In genomic region chrX:148552775-148553174, GRCh38 we compare ENCODE assay signal across 14 cellular contexts. TPM values are rescaled to one million over a fixed set of nuclear protein-coding genes. Genes with fewer than 3 reads are reported as not detected.
DNase-seq lines count a peak whose midpoint lies in the region; ATAC-seq and TF ChIP-seq lines count a peak whose summit lies in the region.
"Had no signal": no experiment of that assay in that cellular context is flagged by ENCODE, and none has a peak within 500 bp of the region (broad histone marks: within the 10 kb centered on the region; RNA-seq: fewer than 3 reads in every experiment).

No MANE protein-coding gene starts in this region.

- intact Hi-C loops in heart left ventricle (cut with DNase I), result no loop called here

- H3K36me3 ChIP-seq in cardiac muscle cell (no peaks in the 10 kb centered on the region), heart left ventricle (no peaks in the 10 kb centered on the region), Loucy (ENCODE audit: insufficient read depth, low read length) (no peaks in the 10 kb centered on the region)
- H3K36me3 ChIP-seq: esophagus squamous epithelium had no signal

- H3K27me3 ChIP-seq in cardiac muscle cell, result no peaks in the 10 kb centered on the region
- no peaks in the 10 kb centered on the region for H3K27me3 ChIP-seq in heart left ventricle
- H3K27me3 ChIP-seq in Loucy (ENCODE audit: insufficient read depth, low read length, poor library complexity, severe bottlenecking), result no peaks in the 10 kb centered on the region
- H3K27me3 ChIP-seq: esophagus squamous epithelium had no signal

- H3K4me3 ChIP-seq in cardiac muscle cell (no peak overlapping the region), heart left ventricle (no peak overlapping the region), Loucy (ENCODE audit: low read length, poor library complexity, severe bottlenecking) (no peak overlapping the region), epithelial cell of esophagus (ENCODE audit: low read length) (no peak overlapping the region)
- H3K4me3 ChIP-seq: esophagus squamous epithelium had no signal

- H3K9me3 ChIP-seq in cardiac muscle cell (ENCODE audit: low read depth) (no peaks in the 10 kb centered on the region), heart left ventricle (no peaks in the 10 kb centered on the region), Loucy (ENCODE audit: insufficient read depth, low read depth, low read length) (no peaks in the 10 kb centered on the region)
- H3K9me3 ChIP-seq: esophagus squamous epithelium had no signal

- peaks cover 92% of the 10 kb centered on the region for H3K79me2 ChIP-seq in Loucy (ENCODE audit: insufficient read depth, low read length)

- WGBS in heart left ventricle, 4 donors, result 51 to 88% (median 73%) methylated on average over 2 of the region's 2 CpGs

- H3K9ac ChIP-seq in Loucy (ENCODE audit: low read depth, low read length, poor library complexity, severe bottlenecking), result no peak overlapping the region

- no peaks in the 10 kb centered on the region for H3F3A ChIP-seq in Loucy (ENCODE audit: low read depth)

- no peaks in the 10 kb centered on the region for H3K9me2 ChIP-seq in Loucy (replicated peaks; ENCODE audit: low read depth, low read length)

- no peak for TF ChIP-seq POLR2A in heart left ventricle (IDR thresholded peaks at IDR 0.05)

- DNase-seq in cardiac muscle cell (ENCODE audit: low read depth in 1 of 2, low spot score in 1 of 2) (no peak), heart left ventricle (no peak), epithelial cell of esophagus (ENCODE audit: low read depth) (peak; percentile 1), omental fat pad (ENCODE audit: low spot score) (no peak), NCI-H1436 (lab: John Stamatoyannopoulos, UW) (no peak), AML-193 (lab: John Stamatoyannopoulos, UW) (no peak)
- DNase-seq: activated CD8-positive, alpha-beta memory T cell treated with anti-CD3 and anti-CD28 coated beads for 24 hours; activated naive CD4-positive, alpha-beta T cell treated with Interleukin-2 at 50 U/mL for 16 hours; EL; esophagus squamous epithelium; NCI-H446; stimulated activated naive B cell treated with anti-CD40 and anti-IgM and Interleukin-4, amounts not matched to agents 10 μg/mL and 1 μg/mL and 100 μg/mL, for 72 hours had no signal

- H2AFZ ChIP-seq in Loucy (ENCODE audit: low read length), result no peak overlapping the region

- H3K4me1 ChIP-seq in cardiac muscle cell (ENCODE audit: low read depth) (peaks cover 6% of the 10 kb centered on the region), heart left ventricle (no peaks in the 10 kb centered on the region), Loucy (ENCODE audit: insufficient read depth, low read length, poor library complexity, severe bottlenecking) (peaks cover 24% of the 10 kb centered on the region)
- H3K4me1 ChIP-seq: esophagus squamous epithelium had no signal

- H3K4me2 ChIP-seq in Loucy (ENCODE audit: low read depth, low read length, poor library complexity, severe bottlenecking), result no peak overlapping the region

- ATAC-seq in heart left ventricle (no peak), omental fat pad (ENCODE audit: low FRiP score) (no peak), GM18861 (IDR thresholded peaks at IDR 0.05; ENCODE audit: unreplicated experiment) (no peak)
- ATAC-seq: stimulated activated naive B cell treated with anti-CD40 and anti-IgM and Interleukin-4, amounts not matched to agents 10 μg/mL and 1 μg/mL and 100 μg/mL, for 72 hours had no signal

- peaks cover 44% of the 10 kb centered on the region for H4K20me1 ChIP-seq in Loucy (ENCODE audit: insufficient read depth, low read length, poor library complexity, severe bottlenecking)

- no peak overlapping the region for H3K27ac ChIP-seq in cardiac muscle cell
- H3K27ac ChIP-seq in heart left ventricle, result no peak overlapping the region
- H3K27ac ChIP-seq: esophagus squamous epithelium had no signal

- TF ChIP-seq CTCF in cardiac muscle cell (IDR thresholded peaks at IDR 0.05; ENCODE audit: low read depth, low read length) (peak; percentile 11), heart left ventricle (IDR thresholded peaks at IDR 0.05) (peak in 4 of 12 donors; percentile 9 to 39 (median 20)), Loucy (conservative IDR thresholded peaks at IDR 0.05; ENCODE audit: low read length) (peak; percentile 46), epithelial cell of esophagus (IDR thresholded peaks at IDR 0.05; ENCODE audit: insufficient read depth, low read depth, low read length, missing control alignments) (peak; percentile 27), omental fat pad (IDR thresholded peaks at IDR 0.05) (no peak)

RNA-seq across cellular contexts. Expression of gene AFF2, which starts 52.4 kb away (rescaled TPM):
- total RNA-seq in cardiac muscle cell (6.4 and 8.3 TPM in 2 replicates), heart left ventricle (under 1 TPM; 0.02 to 0.83 (median 0.32) TPM), omental fat pad (10 to 100 TPM in 3 of 4 donors, 1 to 10 TPM in 1; 5.7 to 16.7 (median 12.3) TPM)
- polyA plus RNA-seq in cardiac muscle cell (4.4 and 5.4 TPM in 2 replicates), heart left ventricle (under 1 TPM; under 0.01 to 0.01 TPM)

Comparison
In these comparisons a context has a peak if more than half of its experiments do, and no peak if none do; other contexts are left out.
1. CTCF ChIP-seq: peak in cardiac muscle cell (single experiment), Loucy (single experiment) and epithelial cell of esophagus (single experiment); none in omental fat pad (0 of 3).